13 cellular contexts compared by ENCODE assay signal in genomic region chr18:9221661-9222060, GRCh38.
DNase-seq lines count a peak whose midpoint lies in the region; ATAC-seq and TF ChIP-seq lines count a peak whose summit lies in the region.
"Had no signal": no experiment of that assay in that cellular context is flagged by ENCODE, and none has a peak within 500 bp of the region (broad histone marks: within the 10 kb centered on the region; RNA-seq: fewer than 3 reads in every experiment).

No MANE protein-coding gene starts in this region.

- no peak for TF ChIP-seq CTCF in CD14-positive monocyte (IDR thresholded peaks at IDR 0.05)

- no peaks in the 10 kb centered on the region for H3K9me3 Mint-ChIP-seq in activated naive CD8-positive, alpha-beta T cell (ENCODE audit: low read depth)
- no peaks in the 10 kb centered on the region for H3K9me3 Mint-ChIP-seq in activated naive CD8-positive, alpha-beta T cell treated with anti-CD3 and anti-CD28 coated beads, Interleukin-2, amount 50 U/mL, for 24 hours
- H3K9me3 Mint-ChIP-seq in memory B cell (no peaks in the 10 kb centered on the region), CD14-positive monocyte (no peaks in the 10 kb centered on the region)
- H3K9me3 Mint-ChIP-seq in stimulated activated effector memory CD8-positive, alpha-beta T cell treated with anti-CD3 and anti-CD28 coated beads, Interleukin-12 subunit alpha, Interleukin-12 subunit beta, amount 100 ng/mL, for 72 hours: no peaks in the 10 kb centered on the region
- no peaks in the 10 kb centered on the region for H3K9me3 Mint-ChIP-seq in T-helper 2 cell treated with Interferon-gamma antibody and Interleukin-4, amounts not matched to agents 5 μg/mL and 100 μg/mL, for 36 hours
- H3K9me3 Mint-ChIP-seq: CD4-positive, alpha-beta T cell; H9 had no signal

- H3K4me3 Mint-ChIP-seq in activated naive CD8-positive, alpha-beta T cell: no peak overlapping the region
- no peak overlapping the region for H3K4me3 Mint-ChIP-seq in activated naive CD8-positive, alpha-beta T cell treated with anti-CD3 and anti-CD28 coated beads, Interleukin-2, amount 50 U/mL, for 24 hours
- H3K4me3 Mint-ChIP-seq in T-helper 17 cell (peak overlapping the region; percentile 50), memory B cell (no peak overlapping the region), CD14-positive monocyte (no peak overlapping the region)
- H3K4me3 Mint-ChIP-seq in stimulated activated effector memory CD8-positive, alpha-beta T cell treated with anti-CD3 and anti-CD28 coated beads, Interleukin-12 subunit alpha, Interleukin-12 subunit beta, amount 100 ng/mL, for 72 hours: no peak overlapping the region
- no peak overlapping the region for H3K4me3 Mint-ChIP-seq in T-helper 2 cell treated with Interferon-gamma antibody and Interleukin-4, amounts not matched to agents 5 μg/mL and 100 μg/mL, for 36 hours
- H3K4me3 Mint-ChIP-seq: CD4-positive, alpha-beta T cell; H9 had no signal

- intact Hi-C loops in CD14-positive monocyte (cut with micrococcal nuclease): no loop called here

- no peak for DNase-seq in activated naive CD8-positive, alpha-beta T cell treated with anti-CD3 and anti-CD28 coated beads, Interleukin-2, amount 50 U/mL, for 24 hours
- DNase-seq in T-helper 17 cell (no peak), memory B cell (ENCODE audit: low spot score in 2 of 2) (no peak), CD14-positive monocyte (ENCODE audit: low spot score) (no peak)
- DNase-seq in stimulated activated effector memory CD8-positive, alpha-beta T cell treated with anti-CD3 and anti-CD28 coated beads, Interleukin-12 subunit alpha, Interleukin-12 subunit beta, amount 100 ng/mL, for 72 hours (ENCODE audit: low spot score in 2 of 2): no peak
- DNase-seq in T-helper 2 cell treated with Interferon-gamma antibody and Interleukin-4, amounts not matched to agents 5 μg/mL and 100 μg/mL, for 36 hours (ENCODE audit: low spot score): no peak
- DNase-seq: BE2C; C1 segment of cervical spinal cord; Caco-2; CD4-positive, alpha-beta T cell; H9 had no signal

- H3K36me3 Mint-ChIP-seq in activated naive CD8-positive, alpha-beta T cell: peaks cover 34% of the 10 kb centered on the region
- H3K36me3 Mint-ChIP-seq in activated naive CD8-positive, alpha-beta T cell treated with anti-CD3 and anti-CD28 coated beads, Interleukin-2, amount 50 U/mL, for 24 hours (ENCODE audit: low read depth): peaks cover 48% of the 10 kb centered on the region
- H3K36me3 Mint-ChIP-seq in T-helper 17 cell (ENCODE audit: low read depth) (peaks cover 22% of the 10 kb centered on the region), memory B cell (peaks cover 42% of the 10 kb centered on the region), CD14-positive monocyte (peaks cover 75 to 90% of the 10 kb centered on the region in 2 donors)
- H3K36me3 Mint-ChIP-seq in stimulated activated effector memory CD8-positive, alpha-beta T cell treated with anti-CD3 and anti-CD28 coated beads, Interleukin-12 subunit alpha, Interleukin-12 subunit beta, amount 100 ng/mL, for 72 hours: peaks cover 100% of the 10 kb centered on the region
- peaks cover 61% of the 10 kb centered on the region for H3K36me3 Mint-ChIP-seq in T-helper 2 cell treated with Interferon-gamma antibody and Interleukin-4, amounts not matched to agents 5 μg/mL and 100 μg/mL, for 36 hours (ENCODE audit: low read depth)

- H3K9me3 ChIP-seq in T-helper 17 cell (ENCODE audit: control insufficient read depth, low read length, poor library complexity, severe bottlenecking): no peaks in the 10 kb centered on the region
- H3K9me3 ChIP-seq: BE2C, Caco-2 had no signal

- H3K27me3 Mint-ChIP-seq in activated naive CD8-positive, alpha-beta T cell: no peaks in the 10 kb centered on the region
- no peaks in the 10 kb centered on the region for H3K27me3 Mint-ChIP-seq in activated naive CD8-positive, alpha-beta T cell treated with anti-CD3 and anti-CD28 coated beads, Interleukin-2, amount 50 U/mL, for 24 hours
- H3K27me3 Mint-ChIP-seq in T-helper 17 cell (no peaks in the 10 kb centered on the region), memory B cell (no peaks in the 10 kb centered on the region), CD14-positive monocyte (ENCODE audit: low read depth in 3 of 3) (no peaks in the 10 kb centered on the region)
- no peaks in the 10 kb centered on the region for H3K27me3 Mint-ChIP-seq in T-helper 2 cell treated with Interferon-gamma antibody and Interleukin-4, amounts not matched to agents 5 μg/mL and 100 μg/mL, for 36 hours (ENCODE audit: low read depth)
- H3K27me3 Mint-ChIP-seq: CD4-positive, alpha-beta T cell had no signal

- no peak for ATAC-seq in activated naive CD8-positive, alpha-beta T cell treated with anti-CD3 and anti-CD28 coated beads, Interleukin-2, amount 50 U/mL, for 24 hours
- ATAC-seq in T-helper 17 cell: no peak
- no peak for ATAC-seq in memory B cell (ENCODE audit: low read depth)
- no peak for ATAC-seq in stimulated activated effector memory CD8-positive, alpha-beta T cell treated with anti-CD3 and anti-CD28 coated beads, Interleukin-12 subunit alpha, Interleukin-12 subunit beta, amount 100 ng/mL, for 72 hours
- ATAC-seq: HepG2 had no signal

- peak overlapping the region; percentile 22 for H3K27ac Mint-ChIP-seq in activated naive CD8-positive, alpha-beta T cell
- no peak overlapping the region for H3K27ac Mint-ChIP-seq in activated naive CD8-positive, alpha-beta T cell treated with anti-CD3 and anti-CD28 coated beads, Interleukin-2, amount 50 U/mL, for 24 hours
- H3K27ac Mint-ChIP-seq in T-helper 17 cell (peak overlapping the region; percentile 35), memory B cell (peak overlapping the region; percentile 51), CD14-positive monocyte (peak overlapping the region in 1 of 7 donors; percentile 51)
- peak overlapping the region; percentile 18 for H3K27ac Mint-ChIP-seq in stimulated activated effector memory CD8-positive, alpha-beta T cell treated with anti-CD3 and anti-CD28 coated beads, Interleukin-12 subunit alpha, Interleukin-12 subunit beta, amount 100 ng/mL, for 72 hours
- H3K27ac Mint-ChIP-seq in T-helper 2 cell treated with Interferon-gamma antibody and Interleukin-4, amounts not matched to agents 5 μg/mL and 100 μg/mL, for 36 hours: no peak overlapping the region
- H3K27ac Mint-ChIP-seq: CD4-positive, alpha-beta T cell; H9 had no signal

- peaks cover 9% of the 10 kb centered on the region for H3K4me1 Mint-ChIP-seq in activated naive CD8-positive, alpha-beta T cell (ENCODE audit: low read depth)
- H3K4me1 Mint-ChIP-seq in activated naive CD8-positive, alpha-beta T cell treated with anti-CD3 and anti-CD28 coated beads, Interleukin-2, amount 50 U/mL, for 24 hours: peaks cover 7% of the 10 kb centered on the region
- H3K4me1 Mint-ChIP-seq in T-helper 17 cell: peaks cover 24% of the 10 kb centered on the region
- H3K4me1 Mint-ChIP-seq in memory B cell: peaks cover 4% of the 10 kb centered on the region
- H3K4me1 Mint-ChIP-seq in stimulated activated effector memory CD8-positive, alpha-beta T cell treated with anti-CD3 and anti-CD28 coated beads, Interleukin-12 subunit alpha, Interleukin-12 subunit beta, amount 100 ng/mL, for 72 hours: peaks cover 48% of the 10 kb centered on the region
- H3K4me1 Mint-ChIP-seq in T-helper 2 cell treated with Interferon-gamma antibody and Interleukin-4, amounts not matched to agents 5 μg/mL and 100 μg/mL, for 36 hours (ENCODE audit: low read depth): no peaks in the 10 kb centered on the region
- peaks cover 6% of the 10 kb centered on the region for H3K4me1 Mint-ChIP-seq in CD14-positive monocyte
- H3K4me1 Mint-ChIP-seq: H9 had no signal

Comparison
In these comparisons a context has a peak if more than half of its experiments do, and no peak if none do; other contexts are left out.
1. H3K27ac Mint-ChIP-seq: peak in activated naive CD8-positive, alpha-beta T cell (single experiment), T-helper 17 cell (single experiment), memory B cell (single experiment) and stimulated activated effector memory CD8-positive, alpha-beta T cell treated with anti-CD3 and anti-CD28 coated beads, Interleukin-12 subunit alpha, Interleukin-12 subunit beta, amount 100 ng/mL, for 72 hours (single experiment); none in activated naive CD8-positive, alpha-beta T cell treated with anti-CD3 and anti-CD28 coated beads, Interleukin-2, amount 50 U/mL, for 24 hours (single experiment) and T-helper 2 cell treated with Interferon-gamma antibody and Interleukin-4, amounts not matched to agents 5 μg/mL and 100 μg/mL, for 36 hours (single experiment).